13 cellular contexts compared by ENCODE assay signal in genomic region chr6:156773935-156774871, GRCh38. TPM values are rescaled to one million over a fixed set of nuclear protein-coding genes. Genes with fewer than 3 reads are reported as not detected.
A peak's percentile ranks its signal among the peaks of the same experiment; 100 is the strongest.
DNase-seq lines count a peak whose midpoint lies in the region; ATAC-seq and TF ChIP-seq lines count a peak whose summit lies in the region.
"Had no signal": no experiment of that assay in that cellular context is flagged by ENCODE, and none has a peak within 500 bp of the region (broad histone marks: within the 10 kb centered on the region; RNA-seq: fewer than 3 reads in every experiment).

No MANE protein-coding gene starts in this region.

- no peak for TF ChIP-seq CTCF in CD4-positive, alpha-beta T cell (IDR thresholded peaks at IDR 0.05)
- TF ChIP-seq CTCF in esophagus muscularis mucosa (IDR thresholded peaks at IDR 0.05) = no peak
- no peak for TF ChIP-seq CTCF in retinal pigment epithelial cell (conservative IDR thresholded peaks at IDR 0.05; ENCODE audit: low read depth, low read length)

- peaks cover 29% of the 10 kb centered on the region for H3K4me1 Mint-ChIP-seq in CD4-positive, alpha-beta T cell (ENCODE audit: low read depth)
- peaks cover 30% of the 10 kb centered on the region for H3K4me1 Mint-ChIP-seq in activated T-cell treated with anti-CD3 and anti-CD28 coated beads, Interleukin-2, amount 50 U/mL, for 72 hours (ENCODE audit: low read depth)

- no peaks in the 10 kb centered on the region for H3K36me3 ChIP-seq in MG63
- no peaks in the 10 kb centered on the region for H3K36me3 ChIP-seq in esophagus muscularis mucosa

- intact Hi-C loops in CD4-positive, alpha-beta T cell (cut with DNase I, micrococcal nuclease) = loop anchor here in 1 of 2 experiments (5.0 to 10.0 kb wide), 4 partner anchors 47 to 1459 kb away; partner anchors contain the start of gene TFB1M
- intact Hi-C loops in esophagus muscularis mucosa (cut with DNase I) = loop anchor here (2.0 kb wide), 2 partner anchors 53 to 209 kb away; no protein-coding TSS in a partner anchor

- no peak for TF ChIP-seq POLR2A in esophagus muscularis mucosa (IDR thresholded peaks at IDR 0.05; ENCODE audit: low read depth)

- no peaks in the 10 kb centered on the region for H3K9me3 ChIP-seq in CD4-positive, alpha-beta T cell (ENCODE audit: control insufficient read depth, low read length)
- H3K9me3 ChIP-seq in MG63 (no peaks in the 10 kb centered on the region), esophagus muscularis mucosa (no peaks in the 10 kb centered on the region)
- H3K9me3 ChIP-seq: Caco-2 had no signal

- no peaks in the 10 kb centered on the region for H3K27me3 ChIP-seq in CD4-positive, alpha-beta T cell (ENCODE audit: control insufficient read depth, insufficient read depth, low read length)
- H3K27me3 ChIP-seq in MG63 (no peaks in the 10 kb centered on the region), esophagus muscularis mucosa (no peaks in the 10 kb centered on the region)

- ATAC-seq in CD4-positive, alpha-beta T cell (ENCODE audit: poor library complexity) = no peak
- ATAC-seq in activated T-cell treated with anti-CD3 and anti-CD28 coated beads, Interleukin-2, amount 50 U/mL, for 72 hours (replicated peaks in 1 of 2) = no peak

- no peak for TF ChIP-seq EP300 in esophagus muscularis mucosa (IDR thresholded peaks at IDR 0.05)

- H3K4me1 ChIP-seq in esophagus muscularis mucosa = peaks cover 14 to 35% (median 25%) of the 10 kb centered on the region in 4 donors

- peak overlapping the region; percentile 71 for H3K27ac Mint-ChIP-seq in CD4-positive, alpha-beta T cell
- H3K27ac Mint-ChIP-seq in activated T-cell treated with anti-CD3 and anti-CD28 coated beads, Interleukin-2, amount 50 U/mL, for 72 hours = no peak overlapping the region

- 71% methylated on average over 15 of the region's 15 CpGs for WGBS in esophagus muscularis mucosa

- no peak for DNase-seq in CD4-positive, alpha-beta T cell
- DNase-seq in MG63 (peak; percentile 32), esophagus muscularis mucosa (ENCODE audit: extremely low spot score) (no peak), retinal pigment epithelial cell (ENCODE audit: low read depth) (no peak), activated gamma-delta T cell treated with Interleukin-2 at 50 U/mL for 16 hours (no peak), D341Med (ENCODE audit: low spot score) (no peak)
- DNase-seq in stimulated activated CD4-positive, alpha-beta T cell treated with anti-CD3 and anti-CD28 coated beads, Interleukin-2, amount 100 ng/mL, for 24 hours = no peak
- DNase-seq in activated T-cell treated with anti-CD3 and anti-CD28 coated beads, Interleukin-2, amount 50 U/mL, for 72 hours = no peak
- DNase-seq: activated CD4-positive, alpha-beta T cell treated with anti-CD3 and anti-CD28 coated beads, Interleukin-2, amount 50 U/mL, for 1 hour; activated naive CD4-positive, alpha-beta T cell treated with anti-CD3 and anti-CD28 coated beads, Interleukin-2, amount 50 U/mL, for 16 hours; Caco-2; effector CD4-positive, alpha-beta T cell; NCI-H774 had no signal

- peaks cover 10% of the 10 kb centered on the region for H3K36me3 Mint-ChIP-seq in CD4-positive, alpha-beta T cell (ENCODE audit: low read depth)
- peaks cover 1 to 3% of the 10 kb centered on the region in 2 donors for H3K36me3 Mint-ChIP-seq in activated T-cell treated with anti-CD3 and anti-CD28 coated beads, Interleukin-2, amount 50 U/mL, for 72 hours (ENCODE audit: insufficient read depth in 2 of 2)

- CTCF ChIA-PET in CD4-positive, alpha-beta T cell (lab: Charles Lee) = no interaction called here

- H3K9me3 Mint-ChIP-seq in CD4-positive, alpha-beta T cell = no peaks in the 10 kb centered on the region
- no peaks in the 10 kb centered on the region for H3K9me3 Mint-ChIP-seq in activated T-cell treated with anti-CD3 and anti-CD28 coated beads, Interleukin-2, amount 50 U/mL, for 72 hours

- H3K27ac ChIP-seq in CD4-positive, alpha-beta T cell (ENCODE audit: low read depth, low read length) = no peak overlapping the region
- peak overlapping the region; percentile 97 to 99 (median 98) for H3K27ac ChIP-seq in esophagus muscularis mucosa (replicated peaks in 1 of 4)

- POLR2A ChIA-PET in CD4-positive, alpha-beta T cell (lab: Charles Lee) = no interaction called here

- H3K4me3 ChIP-seq in MG63 (no peak overlapping the region), esophagus muscularis mucosa (peak overlapping the region in 2 of 4 donors; percentile 14 to 18), retinal pigment epithelial cell (ENCODE audit: low read length) (peak overlapping the region; percentile 1)

- H3K4me3 Mint-ChIP-seq in CD4-positive, alpha-beta T cell = peak overlapping the region; percentile 20
- no peak overlapping the region for H3K4me3 Mint-ChIP-seq in activated T-cell treated with anti-CD3 and anti-CD28 coated beads, Interleukin-2, amount 50 U/mL, for 72 hours

- no peaks in the 10 kb centered on the region for H3K27me3 Mint-ChIP-seq in CD4-positive, alpha-beta T cell
- H3K27me3 Mint-ChIP-seq in activated T-cell treated with anti-CD3 and anti-CD28 coated beads, Interleukin-2, amount 50 U/mL, for 72 hours (ENCODE audit: low read depth) = no peaks in the 10 kb centered on the region

RNA-seq across cellular contexts. Expression of gene ARID1B, which starts 3.0 kb away (rescaled TPM):
- 100 to 1,000 TPM; 120 to 125 TPM for total RNA-seq in CD4-positive, alpha-beta T cell
- total RNA-seq in MG63 (2014; rRNA removed; shearing (Covaris generic); ENCODE audit: low replicate concordance) = 9.2 and 9.9 TPM in 2 replicates
- total RNA-seq in esophagus muscularis mucosa = 10 to 100 TPM; 55.0 to 87.2 (median 72.7) TPM
- total RNA-seq in activated T-cell treated with anti-CD3 and anti-CD28 coated beads, Interleukin-2, amount 50 U/mL, for 72 hours = 10 to 100 TPM; 62.9 to 71.6 TPM
